ENCODE assay signal across 32 cellular contexts in genomic region chr6:2147737-2148448, GRCh38.
DNase-seq lines count a peak whose midpoint lies in the region; ATAC-seq, FAIRE-seq and TF ChIP-seq lines count a peak whose summit lies in the region.
"Had no signal": no experiment of that assay in that cellular context is flagged by ENCODE, and none has a peak within 500 bp of the region (broad histone marks: within the 10 kb centered on the region; RNA-seq: fewer than 3 reads in every experiment).

No MANE protein-coding gene starts in this region.

- H3K4me1 ChIP-seq in PC-3 (ENCODE audit: insufficient read depth, low read length), result peaks cover 11% of the 10 kb centered on the region; the same call in 1 of the 2 replicates
- H3K4me1 ChIP-seq: parathyroid adenoma, testis had no signal

- no peak overlapping the region for H3K9ac ChIP-seq in PC-3 (ENCODE audit: low read length)
- H3K9ac ChIP-seq: parathyroid adenoma had no signal

- ATAC-seq in PC-3, result peak; percentile 64
- ATAC-seq: left colon, mucosa of descending colon, natural killer cell, right cardiac atrium had no signal

- POLR2A ChIA-PET in PC-3 (lab: Charles Lee; ENCODE audit: unreplicated experiment), result no interaction called here

- H3K79me2 ChIP-seq in PC-3 (ENCODE audit: low read length), result peaks cover 28% of the 10 kb centered on the region; the same call in 1 of the 2 replicates
- H3K79me2 ChIP-seq: parathyroid adenoma had no signal

- 0 out of 2 replicates have a peak overlapping the region, but pooled peaks have one; percentile 8 for H3K4me2 ChIP-seq in PC-3 (ENCODE audit: low read length)

- TF ChIP-seq POLR2A in GM12892 (IDR thresholded peaks at IDR 0.05; ENCODE audit: low read depth, low read length), result no peak

- H4K20me1 ChIP-seq in PC-3 (ENCODE audit: low read length), result peaks cover 5% of the 10 kb centered on the region; the same call in 1 of the 2 replicates

- no peaks in the 10 kb centered on the region for H3F3A ChIP-seq in PC-3 (ENCODE audit: low read length, unreplicated experiment)

- DNase-seq in AG10803 (ENCODE audit: low read depth) (peak; percentile 47), PC-3 (peak; percentile 21), fibroblast of gingiva (ENCODE audit: low read depth) (peak; percentile 72), skeletal muscle cell (ENCODE audit: low read depth) (peak; percentile 61), OCI-M2 (lab: John Stamatoyannopoulos, UW; ENCODE audit: unreplicated experiment) (no peak), GDM1 (lab: John Stamatoyannopoulos, UW) (no peak), GM12892 (ENCODE audit: insufficient read length) (no peak), OCI-M1 (lab: John Stamatoyannopoulos, UW) (no peak)
- DNase-seq: activated CD4-positive, alpha-beta T cell treated with anti-CD3 and anti-CD28 coated beads, Interleukin-2, amount 50 U/mL, for 1 hour; activated gamma-delta T cell; activated T-cell treated with anti-CD3 and anti-CD28 coated beads, Interleukin-2, amount 50 U/mL, for 24 hours; C1 segment of cervical spinal cord; central memory CD4-positive, alpha-beta T cell; COR-L47; dorsolateral prefrontal cortex; esophagus squamous epithelium; Kasumi-1; left colon; mucosa of descending colon; natural killer cell; NCI-H1694; NCI-H446; NCI-H774; right cardiac atrium; stimulated activated CD8-positive, alpha-beta memory T cell treated with anti-CD3 and anti-CD28 coated beads, Interleukin-4, amount 100 ng/mL, for 48 hours; T-helper 9 cell; testis; WERI-Rb-1 had no signal

- CTCF ChIA-PET in PC-3 (lab: Charles Lee), result no interaction called here

- H3K27me3 ChIP-seq in PC-3 (ENCODE audit: low read length), result no peaks in the 10 kb centered on the region
- H3K27me3 ChIP-seq: dorsolateral prefrontal cortex, esophagus squamous epithelium, SJSA1, testis had no signal

- H3K4me3 ChIP-seq in AG10803 (ENCODE audit: low read length), result no peak overlapping the region
- H3K4me3 ChIP-seq in PC-3 (ENCODE audit: low read length), result no peak overlapping the region
- no peak overlapping the region for H3K4me3 ChIP-seq in skeletal muscle cell (ENCODE audit: low read depth, low read length)
- H3K4me3 ChIP-seq: dorsolateral prefrontal cortex, esophagus squamous epithelium, mucosa of descending colon, SJSA1, testis had no signal

- 0 out of 2 replicates have a peak overlapping the region, but pooled peaks have one; percentile 2 for H3K27ac ChIP-seq in PC-3 (ENCODE audit: low read length)
- H3K27ac ChIP-seq: dorsolateral prefrontal cortex, esophagus squamous epithelium, parathyroid adenoma, SJSA1, testis, WERI-Rb-1 had no signal

- intact Hi-C loops in PC-3 (cut with micrococcal nuclease), result no loop called here

- no peaks in the 10 kb centered on the region for H3K9me2 ChIP-seq in PC-3 (replicated peaks; ENCODE audit: low read length)

- no TSS peak for BruUV-seq in PC-3 (replicated peaks; lab: Mats Ljungman, UMichigan)

- H3K36me3 ChIP-seq in PC-3 (ENCODE audit: low read depth, low read length), result no peaks in the 10 kb centered on the region
- H3K36me3 ChIP-seq: esophagus squamous epithelium, SJSA1, WERI-Rb-1 had no signal

- no peaks in the 10 kb centered on the region for H3K9me3 ChIP-seq in PC-3 (ENCODE audit: low read length)
- H3K9me3 ChIP-seq: esophagus squamous epithelium, mucosa of descending colon, SJSA1, testis had no signal

- no peak for TF ChIP-seq CTCF in AG10803 (conservative IDR thresholded peaks at IDR 0.05; ENCODE audit: low read length)
- TF ChIP-seq CTCF in PC-3 (conservative IDR thresholded peaks at IDR 0.05; ENCODE audit: low read depth, low read length), result no peak

- H2AFZ ChIP-seq in PC-3 (ENCODE audit: low read length), result no peak overlapping the region
- H2AFZ ChIP-seq: parathyroid adenoma had no signal

- no peak for FAIRE-seq in GM12892 (lab: Jason Lieb, UNC)
- FAIRE-seq: endometrium, urothelium cell line had no signal

Comparison
In these comparisons a context has a peak if more than half of its experiments do, and no peak if none do; other contexts are left out.
1. DNase-seq: peak in AG10803 (single experiment), PC-3 (single experiment), fibroblast of gingiva (single experiment) and skeletal muscle cell (single experiment); none in OCI-M2 (single experiment), GDM1 (single experiment), GM12892 (single experiment) and OCI-M1 (single experiment).